ENCODE assay signal across 18 cellular contexts in the genomic region with DNA sequence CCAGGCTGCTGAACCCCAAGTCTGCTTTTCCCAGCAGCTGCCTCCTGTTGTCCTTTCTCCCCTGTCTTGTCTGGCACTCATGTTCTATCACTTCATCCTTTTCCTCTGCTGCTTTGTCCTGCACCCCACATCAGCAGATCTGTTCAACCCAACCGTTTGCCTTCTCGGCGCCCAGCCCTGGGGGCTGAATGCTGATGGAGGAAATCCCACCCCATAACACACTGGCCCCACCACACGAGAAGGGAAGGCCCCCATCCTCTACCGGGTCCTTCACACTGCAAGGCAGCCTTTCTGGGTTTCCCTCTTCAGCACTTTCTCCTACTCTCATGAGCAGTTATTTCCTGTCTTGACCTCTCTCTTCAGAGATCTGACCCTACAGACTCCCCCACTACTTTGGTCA.
DNase-seq lines count a peak whose midpoint lies in the region; ATAC-seq, FAIRE-seq and TF ChIP-seq lines count a peak whose summit lies in the region.
"Had no signal": no experiment of that assay in that cellular context is flagged by ENCODE, and none has a peak within 500 bp of the region (broad histone marks: within the 10 kb centered on the region; RNA-seq: fewer than 3 reads in every experiment).

No MANE protein-coding gene starts in this region.

- RAD21 ChIA-PET in GM12878 (lab: Charles Lee; ENCODE audit: unreplicated experiment) = no interaction called here

- no peak for TF ChIP-seq RAD21 in GM12878 (IDR thresholded peaks at IDR 0.05; ENCODE audit: insufficient read depth, low read depth, low read length)

- intact Hi-C loops in GM12878 (cut with micrococcal nuclease; ENCODE audit: unreplicated experiment) = no loop called here

- peaks cover 11% of the 10 kb centered on the region for H3K27me3 Mint-ChIP-seq in endothelial cell (ENCODE audit: unreplicated experiment)
- H3K27me3 Mint-ChIP-seq: CD4-positive, CD25-positive, alpha-beta regulatory T cell had no signal

- no peak overlapping the region for H3K27ac ChIP-seq in GM12878 (ENCODE audit: control insufficient read depth, insufficient read depth)
- H3K27ac ChIP-seq in osteoblast (ENCODE audit: low read depth, low read length) = no peak overlapping the region
- peak overlapping the region; percentile 37 for H3K27ac ChIP-seq in stomach smooth muscle (ENCODE audit: low read length)

- H2AFZ ChIP-seq in GM12878 (ENCODE audit: control insufficient read depth, low read depth, low read length) (no peak overlapping the region), osteoblast (ENCODE audit: low read length) (no peak overlapping the region)

- 67% methylated on average over 5 of the region's 5 CpGs for WGBS in GM12878 (ENCODE audit: insufficient coverage, insufficient replicate concordance, low lambda C conversion rate, missing lambda C conversion rate)

- H4K20me1 ChIP-seq in GM12878 (ENCODE audit: control insufficient read depth, insufficient read depth) (no peaks in the 10 kb centered on the region), osteoblast (ENCODE audit: insufficient read depth, low read length) (peaks cover 6% of the 10 kb centered on the region)

- no peak for DNase-seq in GM12878 (ENCODE audit: low read depth, low spot score)
- no peak for DNase-seq in endothelial cell (ENCODE audit: low spot score)
- peak; percentile 31 for DNase-seq in osteoblast (ENCODE audit: insufficient read length, low spot score, missing footprints)
- no peak for DNase-seq in Kasumi-1 (lab: John Stamatoyannopoulos, UW)
- no peak for DNase-seq in NCI-H1417 (lab: John Stamatoyannopoulos, UW)
- no peak for DNase-seq in GM12892 (ENCODE audit: insufficient read length)
- DNase-seq: CD4-positive, CD25-positive, alpha-beta regulatory T cell; DMS153; MV-4-11; NCI-H1417 treated with DMSO at 0.1 percent for 48 hours; NCI-H1930; NCI-H2171; NCI-H774; RPMI8226; SIG-M5 had no signal

- H3K27ac Mint-ChIP-seq in endothelial cell (ENCODE audit: unreplicated experiment) = no peak overlapping the region

- H3K36me3 ChIP-seq in GM12878 (ENCODE audit: control insufficient read depth in 2 of 2, insufficient read depth in 2 of 2, low read length in 1 of 2) (peaks cover 15 to 16% of the 10 kb centered on the region in 2 experiments; a peak in 3 of 4 replicates), osteoblast (ENCODE audit: insufficient read depth, low read length) (no peaks in the 10 kb centered on the region), stomach smooth muscle (ENCODE audit: control insufficient read depth in 2 of 2, insufficient read depth in 2 of 2, low read length in 2 of 2) (peaks cover 38 to 65% of the 10 kb centered on the region in 2 donors)

- BruUV-seq in GM12878 (replicated peaks; lab: Mats Ljungman, UMichigan) = TSS peak; percentile 28

- no peak for TF ChIP-seq EP300 in GM12878 (IDR thresholded peaks at IDR 0.05; ENCODE audit: borderline replicate concordance in 1 of 2, control insufficient read depth in 1 of 2, low read depth in 2 of 2, low read length in 2 of 2)

- POLR2A ChIA-PET in GM12878 (lab: Charles Lee) = no interaction called here

- H3K4me2 ChIP-seq in GM12878 (ENCODE audit: control insufficient read depth, insufficient read depth) = no peak overlapping the region
- no peak overlapping the region for H3K4me2 ChIP-seq in osteoblast (ENCODE audit: insufficient read depth, low read length)

- H3K9ac ChIP-seq in GM12878 (ENCODE audit: control insufficient read depth, insufficient read depth, low read length) = no peak overlapping the region
- no peak overlapping the region for H3K9ac ChIP-seq in stomach smooth muscle (ENCODE audit: low read length in 2 of 2)

- peak overlapping the region; percentile 17 for H3K4me3 Mint-ChIP-seq in endothelial cell (ENCODE audit: unreplicated experiment)
- H3K4me3 Mint-ChIP-seq: CD4-positive, CD25-positive, alpha-beta regulatory T cell had no signal

- H3K9me3 ChIP-seq in GM12878 (replicated peaks; ENCODE audit: control insufficient read depth, insufficient read depth, low read length) (no peaks in the 10 kb centered on the region), osteoblast (ENCODE audit: low read depth, low read length) (no peaks in the 10 kb centered on the region), stomach smooth muscle (ENCODE audit: control insufficient read depth in 2 of 2, low read length in 2 of 2) (peaks cover 3 to 4% of the 10 kb centered on the region in 2 donors)
- H3K9me3 ChIP-seq: Caco-2 had no signal

- CTCF ChIA-PET in GM12878 (lab: Yijun Ruan, JAX) = no interaction called here

- H3K36me3 Mint-ChIP-seq in endothelial cell (ENCODE audit: low read depth, unreplicated experiment) = peaks cover 42% of the 10 kb centered on the region

- H3K4me1 ChIP-seq in GM12878 (ENCODE audit: control insufficient read depth, insufficient read depth, low read length) = no peaks in the 10 kb centered on the region
- peaks cover 5% of the 10 kb centered on the region for H3K4me1 ChIP-seq in osteoblast (ENCODE audit: insufficient read depth, low read length)
- peaks cover 20% of the 10 kb centered on the region for H3K4me1 ChIP-seq in stomach smooth muscle (ENCODE audit: control insufficient read depth, insufficient read depth, low read length)
- H3K4me1 ChIP-seq: Caco-2 had no signal

- TF ChIP-seq CTCF in GM12878 (IDR thresholded peaks at IDR 0.05 in 2 of 3, conservative IDR thresholded peaks at IDR 0.05 in 1 of 3; ENCODE audit: control insufficient read depth in 2 of 3, extremely low read depth in 1 of 3, insufficient read depth in 1 of 3, low read depth in 3 of 3, low read length in 3 of 3) = no peak
- no peak for TF ChIP-seq CTCF in endothelial cell (IDR thresholded peaks at IDR 0.05; ENCODE audit: unreplicated experiment)
- TF ChIP-seq CTCF in osteoblast (IDR thresholded peaks at IDR 0.05; ENCODE audit: extremely low read depth, low read depth, low read length) = no peak

- peaks cover 4% of the 10 kb centered on the region for H3K4me1 Mint-ChIP-seq in endothelial cell (ENCODE audit: unreplicated experiment)
- H3K4me1 Mint-ChIP-seq: CD4-positive, CD25-positive, alpha-beta regulatory T cell had no signal

- no peak for FAIRE-seq in GM12878 (lab: Jason Lieb, UNC)
- FAIRE-seq in GM12892 (lab: Jason Lieb, UNC) = no peak
- FAIRE-seq: H54 had no signal

- SMC1A ChIA-PET in GM12878 (lab: Charles Lee; ENCODE audit: uncharacterized antibody, unreplicated experiment) = no interaction called here

- H3K4me3 ChIP-seq in GM12878 = no peak overlapping the region
- no peak overlapping the region for H3K4me3 ChIP-seq in osteoblast (ENCODE audit: insufficient read depth, low read length)
- no peak overlapping the region for H3K4me3 ChIP-seq in stomach smooth muscle (ENCODE audit: low read length in 2 of 2)

- no peaks in the 10 kb centered on the region for H3K27me3 ChIP-seq in GM12878 (replicated peaks in 1 of 2; ENCODE audit: control insufficient read depth in 2 of 2, insufficient read depth in 2 of 2, low read length in 1 of 2)
- no peaks in the 10 kb centered on the region for H3K27me3 ChIP-seq in osteoblast (ENCODE audit: insufficient read depth, low read length)
- no peaks in the 10 kb centered on the region for H3K27me3 ChIP-seq in stomach smooth muscle (ENCODE audit: control insufficient read depth in 1 of 2, insufficient read depth in 2 of 2, low read length in 2 of 2)

- no peaks in the 10 kb centered on the region for H3K9me3 Mint-ChIP-seq in endothelial cell (ENCODE audit: unreplicated experiment)
- H3K9me3 Mint-ChIP-seq: CD4-positive, CD25-positive, alpha-beta regulatory T cell had no signal

- in situ Hi-C loops in GM12878 (cut with MboI) = no loop called here

- H3K79me2 ChIP-seq in GM12878 (ENCODE audit: control insufficient read depth, insufficient read depth, low read length) (no peaks in the 10 kb centered on the region), osteoblast (ENCODE audit: insufficient read depth, low read length) (no peaks in the 10 kb centered on the region)

- no peak for ATAC-seq in GM12878

- TF ChIP-seq POLR2A in GM12878 (IDR thresholded peaks at IDR 0.05; ENCODE audit: low read depth, low read length) (no peak), GM12892 (IDR thresholded peaks at IDR 0.05; ENCODE audit: low read depth, low read length) (no peak)

TF ChIP-seq in GM12878, 131 proteins besides CTCF, POLR2A, EP300 and RAD21:
- TF ChIP-seq FOXM1 (IDR thresholded peaks at IDR 0.05; ENCODE audit: low read depth, low read length) = no peak
- no peak for TF ChIP-seq HDAC6 (IDR thresholded peaks at IDR 0.05; ENCODE audit: unreplicated experiment)
- no peak for TF ChIP-seq RFX5 (IDR thresholded peaks at IDR 0.05; ENCODE audit: low read depth, low read length)
- no peak for TF ChIP-seq HDGF (IDR thresholded peaks at IDR 0.05)
- TF ChIP-seq SMC3 (IDR thresholded peaks at IDR 0.05; ENCODE audit: borderline replicate concordance, low read length) = no peak
- no peak for TF ChIP-seq ATF7 (IDR thresholded peaks at IDR 0.05; ENCODE audit: low read depth)
